Comparison of ENCODE assay signal across 20 cellular contexts in the genomic region with DNA sequence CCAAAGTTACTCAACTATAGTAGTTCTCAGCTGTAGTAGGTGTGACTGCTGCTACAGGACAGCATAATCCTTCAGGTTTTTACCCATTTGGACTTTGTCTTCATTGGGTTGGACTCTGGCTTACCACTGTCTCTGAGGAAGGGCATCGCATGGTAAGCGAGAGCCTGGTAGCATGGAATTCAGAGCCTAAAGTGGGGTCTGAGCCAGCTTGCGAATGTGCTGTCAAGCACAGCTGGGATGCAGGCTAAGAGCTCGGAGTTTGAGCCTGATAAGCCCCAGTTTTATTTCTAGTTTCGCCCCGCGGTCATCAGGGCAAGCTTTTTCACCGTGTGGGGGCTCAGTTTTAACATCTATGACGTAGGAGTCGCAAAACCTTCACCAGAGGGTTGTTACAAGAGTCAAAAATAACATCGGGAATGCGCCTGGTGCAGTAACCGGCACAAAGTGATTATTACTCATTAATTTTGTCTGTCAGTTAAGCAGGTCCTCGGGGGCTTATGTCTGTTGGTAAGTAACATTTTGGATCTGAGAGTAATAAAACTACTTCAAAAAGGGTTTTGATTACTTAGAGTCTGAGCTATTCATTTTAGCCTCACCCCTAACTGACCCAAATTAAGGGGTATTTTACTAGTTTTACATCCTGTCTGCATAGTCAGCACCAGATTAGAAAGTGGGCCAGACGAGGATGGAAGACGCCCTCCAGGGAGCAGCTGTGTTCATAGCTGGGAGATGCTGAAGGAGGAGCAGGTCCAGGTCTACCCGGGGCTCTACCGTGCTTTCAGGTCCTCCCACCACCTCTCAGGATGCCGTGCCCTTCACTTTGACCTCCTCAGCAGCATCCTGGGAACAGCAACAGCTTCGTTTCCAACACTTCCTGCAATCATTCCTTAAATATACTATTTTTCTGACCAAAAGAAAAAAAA. TPM values are rescaled to one million over a fixed set of nuclear protein-coding genes. Genes with fewer than 3 reads are reported as not detected.
DNase-seq lines count a peak whose midpoint lies in the region; ATAC-seq, FAIRE-seq and TF ChIP-seq lines count a peak whose summit lies in the region.
"Had no signal": no experiment of that assay in that cellular context is flagged by ENCODE, and none has a peak within 500 bp of the region (broad histone marks: within the 10 kb centered on the region; RNA-seq: fewer than 3 reads in every experiment).

No MANE protein-coding gene starts in this region.

- in situ Hi-C loops in HepG2 (cut with HindIII; ENCODE audit: extremely low pct_ligation_motif_present, low pct_unique_long_range_greater_than_20kb): no loop called here

- TF ChIP-seq CTCF in dorsolateral prefrontal cortex (IDR thresholded peaks at IDR 0.05 in 54 of 56, conservative IDR thresholded peaks at IDR 0.05 in 2 of 56; ENCODE audit: low read depth in 1 of 56, partially characterized antibody in 56 of 56) (no peak), HepG2 (CRISPR knock-in tag; IDR thresholded peaks at IDR 0.05) (no peak)

- no peak for TF ChIP-seq RAD21 in HepG2 (CRISPR knock-in tag; IDR thresholded peaks at IDR 0.05)

- H3K27me3 ChIP-seq in dorsolateral prefrontal cortex: no peaks in the 10 kb centered on the region
- no peaks in the 10 kb centered on the region for H3K27me3 ChIP-seq in HepG2 (ENCODE audit: control insufficient read depth in 1 of 2, insufficient read depth in 2 of 2, low read length in 2 of 2)
- H3K27me3 ChIP-seq: MG63, thyroid gland had no signal

- no peak for ATAC-seq in HepG2
- no peak for ATAC-seq in HG03432 (IDR thresholded peaks at IDR 0.05; ENCODE audit: unreplicated experiment)
- ATAC-seq in HG03378 (IDR thresholded peaks at IDR 0.05; ENCODE audit: unreplicated experiment): no peak
- no peak for ATAC-seq in HG03342 (IDR thresholded peaks at IDR 0.05; ENCODE audit: unreplicated experiment)
- ATAC-seq: stimulated activated memory B cell treated with anti-CD40 and anti-IgM and Interleukin-4, amounts not matched to agents 10 μg/mL and 1 μg/mL and 100 μg/mL, for 72 hours had no signal

- H3K27ac ChIP-seq in dorsolateral prefrontal cortex (peak overlapping the region in 37 of 59 donors; percentile 0 to 68 (median 30)), HepG2 (ENCODE audit: extremely low read length, insufficient read depth, low read length) (no peak overlapping the region), skin epidermis (peak overlapping the region in 20 of 21 experiments; percentile 12 to 81 (median 58))
- H3K27ac ChIP-seq: thyroid gland had no signal

- CTCF ChIA-PET in HepG2 (lab: Yijun Ruan, JAX; ENCODE audit: low intra/inter-chr PET ratio, low total read pairs): no interaction called here

- H3K4me2 ChIP-seq in HepG2 (ENCODE audit: low read depth, low read length): no peak overlapping the region

- peaks cover 19 to 50% of the 10 kb centered on the region in 2 experiments for H3K36me3 ChIP-seq in HepG2 (replicated peaks in 1 of 2; ENCODE audit: control insufficient read depth in 1 of 2, insufficient read depth in 2 of 2, low read length in 2 of 2)
- H3K36me3 ChIP-seq: MG63, thyroid gland had no signal

- H4K20me1 ChIP-seq in HepG2 (ENCODE audit: insufficient read depth, low read length): 0 out of 2 replicates have a peak, but pooled peaks cover 13% of the 10 kb centered on the region

- H3K79me2 ChIP-seq in HepG2 (ENCODE audit: insufficient read depth, low read length): peaks cover 74% of the 10 kb centered on the region

- no TSS peak for BruUV-seq in HepG2 (replicated peaks; lab: Mats Ljungman, UMichigan)

- H3K4me3 ChIP-seq in dorsolateral prefrontal cortex (peak overlapping the region in 2 of 59 donors; percentile 7 to 16), HepG2 (replicated peaks in 1 of 3; ENCODE audit: insufficient read depth in 1 of 3, low read depth in 2 of 3, low read length in 3 of 3) (no peak overlapping the region), skin epidermis (no peak overlapping the region)
- H3K4me3 ChIP-seq: MG63, thyroid gland had no signal

- no peak for FAIRE-seq in HepG2 (lab: Jason Lieb, UNC)
- FAIRE-seq: TTC549 had no signal

- no peak overlapping the region for H3K9ac ChIP-seq in HepG2 (ENCODE audit: insufficient read depth, low read depth, low read length)

- POLR2A ChIA-PET in HepG2 (lab: Yijun Ruan, JAX): interaction anchor here (0.8 kb wide), 1 partner anchor 12 kb away, joined by 3 read pairs; no protein-coding TSS in a partner anchor

- peaks cover 17% of the 10 kb centered on the region for H3K4me1 ChIP-seq in HepG2 (ENCODE audit: insufficient read depth, low read length)

- no peaks in the 10 kb centered on the region for H3K9me3 ChIP-seq in HepG2 (ENCODE audit: low read length)
- H3K9me3 ChIP-seq: MG63, thyroid gland had no signal

- TF ChIP-seq EP300 in HepG2 (IDR thresholded peaks at IDR 0.05; ENCODE audit: low read depth in 2 of 2, low read length in 2 of 2) (no peak), HepG2 (CRISPR knock-in tag; IDR thresholded peaks at IDR 0.05; ENCODE audit: borderline replicate concordance) (no peak)

- H2AFZ ChIP-seq in HepG2 (ENCODE audit: low read length): no peak overlapping the region

- DNase-seq in NCI-H2227 treated with DMSO at 0.1 percent for 48 hours (lab: John Stamatoyannopoulos, UW): peak; percentile 50
- no peak for DNase-seq in dorsolateral prefrontal cortex
- DNase-seq in HepG2 (ENCODE audit: low spot score): no peak
- DNase-seq in stimulated activated CD4-positive, alpha-beta T cell treated with anti-CD3 and anti-CD28 coated beads, Interleukin-15, amount 100 ng/mL, for 24 hours: no peak
- DNase-seq: ACHN; activated CD4-positive, alpha-beta T cell treated with anti-CD3 and anti-CD28 coated beads, Interleukin-2, amount 50 U/mL, for 48 hours; activated naive CD4-positive, alpha-beta T cell treated with anti-CD3 and anti-CD28 coated beads, Interleukin-2, amount 10 ng/mL, durations not matched to agents 7 days and 5 days; cortex of kidney; DMS53; NCI-H345; RPMI8226; SW 1271 had no signal

- intact Hi-C loops in dorsolateral prefrontal cortex (cut with DNase I): no loop called here
- intact Hi-C loops in HepG2 (cut with micrococcal nuclease; ENCODE audit: unreplicated experiment): no loop called here

- WGBS in HepG2 (ENCODE audit: low lambda C conversion rate): 96% methylated on average over 20 of the region's 20 CpGs

- TF ChIP-seq POLR2A in HepG2 (IDR thresholded peaks at IDR 0.05; ENCODE audit: insufficient read depth in 1 of 2, low read depth in 2 of 2, low read length in 2 of 2): no peak

TF ChIP-seq in HepG2, 621 proteins besides CTCF, POLR2A, EP300 and RAD21:
- TF ChIP-seq ZNF816 (CRISPR knock-in tag; IDR thresholded peaks at IDR 0.05; ENCODE audit: borderline replicate concordance): 0 out of 2 replicates have a peak, but pooled peaks have one; percentile 36
- peak; percentile 16; the same call in 1 of the 2 replicates for TF ChIP-seq HNF4A (CRISPR knock-in tag; IDR thresholded peaks at IDR 0.05)
- TF ChIP-seq ZNF713 (CRISPR knock-in tag; IDR thresholded peaks at IDR 0.05): no peak

RNA-seq across cellular contexts. Expression of gene SLC22A23, which starts 29.8 kb away (rescaled TPM):
- total RNA-seq in dorsolateral prefrontal cortex (100 to 1,000 TPM in 1 of 120 experiments, 10 to 100 TPM in 119; 36.4 to 160 (median 55.7) TPM), HepG2 (2016; rRNA removed; fragmentation: Illumina TruSeq; extraction: Trizol) (14.4 and 17.5 TPM in 2 replicates)
- total RNA-seq in HepG2 (2016; cell fraction: cytosol; rRNA removed; fragmentation: Illumina TruSeq; extraction: Trizol; ENCODE audit: low read depth): 5.9 and 6.8 TPM in 2 replicates
- 11.7 and 17.5 TPM in 2 replicates for total RNA-seq in HepG2 (2016; cell fraction: insoluble cytoplasmic fraction; rRNA removed; fragmentation: Illumina TruSeq; extraction: Trizol)
- 9.8 and 11.5 TPM in 2 replicates for total RNA-seq in HepG2 (2016; cell fraction: membrane; rRNA removed; fragmentation: Illumina TruSeq; extraction: Trizol)
- 33.2 and 38.2 TPM in 2 replicates for total RNA-seq in HepG2 (2016; cell fraction: nucleus; rRNA removed; fragmentation: Illumina TruSeq; extraction: Trizol)
- polyA plus RNA-seq in HepG2 (2011; rRNA removed): 11.8 and 17.3 TPM in 2 replicates
- polyA plus RNA-seq in HepG2 (2011; cell fraction: cytosol; rRNA removed): 15.4 and 19.5 TPM in 2 replicates
- 54.1 and 61.7 TPM in 2 replicates for polyA plus RNA-seq in HepG2 (2011; cell fraction: nucleus; rRNA removed)
- polyA plus RNA-seq in HepG2 (2012): 25.2 and 36.8 TPM in 2 replicates
- polyA plus RNA-seq in HepG2 (2016; cell fraction: cytosol; fragmentation: Illumina TruSeq; extraction: Trizol; ENCODE audit: low read depth): 2.0 and 2.2 TPM in 2 replicates
- polyA plus RNA-seq in HepG2 (2016; cell fraction: insoluble cytoplasmic fraction; fragmentation: Illumina TruSeq; extraction: Trizol; ENCODE audit: low read depth): 12.7 and 15.3 TPM in 2 replicates
- polyA plus RNA-seq in HepG2 (2016; cell fraction: membrane; fragmentation: Illumina TruSeq; extraction: Trizol; ENCODE audit: low read depth): 5.3 and 6.1 TPM in 2 replicates
- polyA plus RNA-seq in HepG2 (2016; cell fraction: nucleus; fragmentation: Illumina TruSeq; extraction: Trizol; ENCODE audit: insufficient read depth, low read depth): 42.3 and 52.5 TPM in 2 replicates
- polyA minus RNA-seq in HepG2 (2011; rRNA and poly(A)+ RNA removed; ENCODE audit: low replicate concordance): 1.4 and 75.8 TPM in 2 replicates
- polyA minus RNA-seq in HepG2 (2011; cell fraction: cytosol; rRNA and poly(A)+ RNA removed): 30.2 and 44.5 TPM in 2 replicates
- 77.3 and 90.4 TPM in 2 replicates for polyA minus RNA-seq in HepG2 (2011; cell fraction: nucleus; rRNA and poly(A)+ RNA removed)
